1 cellular context compared by ENCODE assay signal in genomic region chrX:12844319-12844718, GRCh38.
TF ChIP-seq lines count a peak whose summit lies in the region.

No MANE protein-coding gene starts in this region.

TF ChIP-seq in GM12878, 131 proteins besides CTCF, POLR2A, EP300 and RAD21:
- TF ChIP-seq NRF1 (conservative IDR thresholded peaks at IDR 0.05; ENCODE audit: low read depth, low read length), result no peak
- TF ChIP-seq SKIL (IDR thresholded peaks at IDR 0.05; ENCODE audit: low read depth, poor library complexity, severe bottlenecking), result no peak
- no peak for TF ChIP-seq NBN (IDR thresholded peaks at IDR 0.05)
- 0 out of 2 replicates have a peak, but pooled peaks have one; percentile 11 for TF ChIP-seq STAT3 (IDR thresholded peaks at IDR 0.05; ENCODE audit: low read depth, low read length)
- TF ChIP-seq MYC (IDR thresholded peaks at IDR 0.05; ENCODE audit: insufficient read depth, insufficient read length, insufficient replicate concordance, low read length, severe bottlenecking), result no peak
- no peak for TF ChIP-seq NR2C1 (IDR thresholded peaks at IDR 0.05)
- no peak for TF ChIP-seq BHLHE40 (IDR thresholded peaks at IDR 0.05; ENCODE audit: borderline replicate concordance in 1 of 2, low read depth in 2 of 2, low read length in 1 of 2)
- 0 out of 2 replicates have a peak, but pooled peaks have one; percentile 5 for TF ChIP-seq TBL1XR1 (IDR thresholded peaks at IDR 0.05; ENCODE audit: low read depth, low read length)
- no peak for TF ChIP-seq IRF3 (IDR thresholded peaks at IDR 0.05)
- no peak for TF ChIP-seq CBX3 (IDR thresholded peaks at IDR 0.05; ENCODE audit: borderline replicate concordance, low read depth)
- no peak for TF ChIP-seq HDAC2 (IDR thresholded peaks at IDR 0.05)
- TF ChIP-seq IKZF2 (IDR thresholded peaks at IDR 0.05), result no peak
- no peak for TF ChIP-seq RAD51 (IDR thresholded peaks at IDR 0.05)
- TF ChIP-seq ZNF24 (IDR thresholded peaks at IDR 0.05), result no peak
- TF ChIP-seq ZSCAN29 (IDR thresholded peaks at IDR 0.05), result no peak
- no peak for TF ChIP-seq SUZ12 (IDR thresholded peaks at IDR 0.05; ENCODE audit: unreplicated experiment)
- no peak for TF ChIP-seq YBX1 (IDR thresholded peaks at IDR 0.05)
